8 cellular contexts compared by ENCODE assay signal in the genomic region with DNA sequence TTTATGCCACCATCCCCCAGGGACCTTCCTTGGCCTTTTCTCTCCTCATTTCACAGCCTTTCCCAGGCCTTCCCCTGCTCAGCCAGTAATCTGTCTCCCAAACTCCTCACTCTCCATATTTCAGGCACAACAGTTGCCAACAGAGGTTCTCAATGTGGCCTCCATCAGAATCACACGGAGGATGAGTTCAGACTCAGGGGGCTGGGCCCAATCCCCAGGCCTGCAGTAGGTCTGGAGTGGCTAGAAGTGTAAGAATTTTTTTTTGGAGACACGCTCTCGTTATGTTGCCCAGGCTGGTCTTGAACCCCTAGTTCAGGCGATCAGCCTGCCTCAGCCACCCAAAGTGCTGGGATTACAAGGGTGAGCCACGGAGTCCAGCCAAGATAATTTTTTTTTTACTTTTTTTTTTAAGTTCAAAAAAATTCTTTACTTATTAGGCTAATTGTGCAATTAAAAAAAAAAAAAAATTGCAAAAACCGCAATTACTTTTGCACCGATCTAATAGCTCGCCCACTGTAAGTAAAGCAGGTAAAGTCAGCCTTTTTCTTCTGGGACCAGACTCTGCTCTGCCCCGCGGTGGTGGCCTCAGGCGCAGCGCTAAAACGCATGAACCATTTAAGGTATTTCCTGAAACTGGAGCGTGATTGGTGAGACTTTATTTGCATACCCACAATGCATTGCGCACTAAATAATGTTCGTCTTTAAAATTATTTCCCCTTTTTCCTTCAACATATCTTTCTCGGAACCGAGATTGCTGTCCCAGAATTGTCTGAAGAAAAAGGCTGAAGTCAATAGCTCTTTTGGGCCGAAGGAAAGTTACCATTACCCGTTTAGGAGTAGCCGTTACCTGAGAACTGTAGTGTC. TPM values are rescaled to one million over a fixed set of nuclear protein-coding genes. Genes with fewer than 3 reads are reported as not detected.
DNase-seq lines count a peak whose midpoint lies in the region; ATAC-seq and TF ChIP-seq lines count a peak whose summit lies in the region.

No MANE protein-coding gene starts in this region.

- peak; percentile 42 for ATAC-seq in HG02759 (IDR thresholded peaks at IDR 0.05; ENCODE audit: unreplicated experiment)
- ATAC-seq in Right ventricle myocardium inferior, result peak; percentile 91

- H3K27me3 ChIP-seq in SU-DHL-6 (ENCODE audit: low read length) (no peaks in the 10 kb centered on the region), ovary (no peaks in the 10 kb centered on the region), thymus (ENCODE audit: control insufficient read depth, insufficient read depth) (peaks cover under 1% of the 10 kb centered on the region)

- H3K36me3 ChIP-seq in SU-DHL-6 (ENCODE audit: low read length) (no peaks in the 10 kb centered on the region), ovary (no peaks in the 10 kb centered on the region), thymus (ENCODE audit: control insufficient read depth, insufficient read depth) (no peaks in the 10 kb centered on the region)

- H3K9me2 ChIP-seq in SU-DHL-6 (replicated peaks; ENCODE audit: insufficient read depth, low read length), result no peaks in the 10 kb centered on the region

- H2AFZ ChIP-seq in SU-DHL-6 (ENCODE audit: low read depth, low read length, severe bottlenecking), result no peak overlapping the region

- TF ChIP-seq EP300 in ovary (IDR thresholded peaks at IDR 0.05), result peak; percentile 61

- DNase-seq in GM10266 (ENCODE audit: extremely low spot score) (peak; percentile 92), NCI-H128 (lab: John Stamatoyannopoulos, UW; ENCODE audit: unreplicated experiment) (peak; percentile 94), Right ventricle myocardium inferior (ENCODE audit: missing footprints) (peak; percentile 91), ovary (peak; percentile 89 to 96 (median 94))
- peak; percentile 69 for DNase-seq in activated naive CD8-positive, alpha-beta T cell treated with anti-CD3 and anti-CD28 coated beads, Interleukin-2, amount 50 U/mL, for 16 hours (ENCODE audit: low read depth, low spot score)

- no peak for TF ChIP-seq POLR2A in ovary (IDR thresholded peaks at IDR 0.05)

- intact Hi-C loops in Right ventricle myocardium inferior (cut with DNase I), result loop anchor here (5.0 kb wide), 2 partner anchors 70 to 75 kb away; partner anchors contain the start of gene MFN2
- intact Hi-C loops in ovary (cut with DNase I), result loop anchor here in 1 of 4 donors (5.0 kb wide), 1 partner anchor 70 kb away; no protein-coding TSS in a partner anchor

- no peak overlapping the region for H3K4me3 ChIP-seq in SU-DHL-6 (ENCODE audit: insufficient read depth, low read length, poor library complexity, severe bottlenecking)
- H3K4me3 ChIP-seq in ovary, result no peak overlapping the region
- peak overlapping the region; percentile 75 for H3K4me3 ChIP-seq in thymus (ENCODE audit: low read length)

- H3K79me2 ChIP-seq in SU-DHL-6 (ENCODE audit: insufficient read depth, low read length), result no peaks in the 10 kb centered on the region

- H3K4me2 ChIP-seq in SU-DHL-6 (ENCODE audit: low read depth, low read length, poor library complexity, severe bottlenecking), result peak overlapping the region; percentile 84

- H3K27ac ChIP-seq in SU-DHL-6 (ENCODE audit: low read depth, low read length), result peak overlapping the region; percentile 97
- peak overlapping the region; percentile 35 to 97 for H3K27ac ChIP-seq in ovary
- peak overlapping the region; percentile 100 for H3K27ac ChIP-seq in thymus (ENCODE audit: low read depth)

- H3K9ac ChIP-seq in SU-DHL-6 (ENCODE audit: low read length), result peak overlapping the region; percentile 79

- 8 to 11% (median 10%) methylated on average over 21 of the region's 21 CpGs for WGBS in ovary, 3 donors
- 19% methylated on average over 21 of the region's 21 CpGs for WGBS in thymus

- H4K20me1 ChIP-seq in SU-DHL-6 (ENCODE audit: low read depth, low read length), result no peaks in the 10 kb centered on the region

- H3F3A ChIP-seq in SU-DHL-6 (ENCODE audit: insufficient read depth), result peaks cover 29% of the 10 kb centered on the region

- H3K4me1 ChIP-seq in ovary (ENCODE audit: insufficient read depth), result no peaks in the 10 kb centered on the region
- peaks cover 2% of the 10 kb centered on the region for H3K4me1 ChIP-seq in thymus (ENCODE audit: control insufficient read depth, insufficient read depth, low read length)

- no peaks in the 10 kb centered on the region for H3K9me3 ChIP-seq in SU-DHL-6 (ENCODE audit: insufficient read depth, low read length)
- H3K9me3 ChIP-seq in ovary, result no peaks in the 10 kb centered on the region
- no peaks in the 10 kb centered on the region for H3K9me3 ChIP-seq in thymus (ENCODE audit: control insufficient read depth)

- TF ChIP-seq CTCF in GM10266 (IDR thresholded peaks at IDR 0.05; ENCODE audit: control insufficient read depth, insufficient read depth, low read depth, missing control alignments) (peak; percentile 99), SU-DHL-6 (IDR thresholded peaks at IDR 0.05; ENCODE audit: insufficient read depth, low read length, poor library complexity, severe bottlenecking) (peak; percentile 72), ovary (IDR thresholded peaks at IDR 0.05) (peak; percentile 80 to 93 (median 91))

RNA-seq across cellular contexts. Expression of gene KIAA2013, which starts 18.7 kb away (rescaled TPM):
- 32.5 TPM for total RNA-seq in Right ventricle myocardium inferior
- 10 to 100 TPM; 24.5 to 47.7 (median 26.8) TPM for total RNA-seq in ovary
- 10 to 100 TPM; 17.3 to 29.7 TPM for polyA plus RNA-seq in ovary
- 24.8 TPM for polyA plus RNA-seq in thymus

RNA-seq across cellular contexts. Expression of gene PLOD1, which starts 27.0 kb away (rescaled TPM):
- 70.4 TPM for total RNA-seq in Right ventricle myocardium inferior
- 10 to 100 TPM; 26.3 to 98.2 (median 58.7) TPM for total RNA-seq in ovary
- polyA plus RNA-seq in ovary, result 10 to 100 TPM; 52.3 to 67.9 TPM
- polyA plus RNA-seq in thymus, result 13.7 TPM

RNA-seq across cellular contexts. Expression of gene NPPB, which starts 48.8 kb away (rescaled TPM):
- total RNA-seq in Right ventricle myocardium inferior (5.1 TPM), ovary (not detected)
- polyA plus RNA-seq in ovary (under 1 TPM in 1 of 2 donors, not detected in 1; 0.22 TPM), thymus (1.7 TPM)

RNA-seq across cellular contexts. Expression of gene NPPA, which starts 59.9 kb away (rescaled TPM):
- total RNA-seq in Right ventricle myocardium inferior (8.2 TPM), ovary (1 to 10 TPM in 2 of 7 donors, under 1 TPM in 2, not detected in 3; 0.83 to 2.5 (median 1.2) TPM)
- polyA plus RNA-seq in ovary (under 1 TPM in 1 of 2 donors, not detected in 1; 0.86 TPM), thymus (5.9 TPM)
